ENCODE assay signal across 1 cellular context in the genomic region with DNA sequence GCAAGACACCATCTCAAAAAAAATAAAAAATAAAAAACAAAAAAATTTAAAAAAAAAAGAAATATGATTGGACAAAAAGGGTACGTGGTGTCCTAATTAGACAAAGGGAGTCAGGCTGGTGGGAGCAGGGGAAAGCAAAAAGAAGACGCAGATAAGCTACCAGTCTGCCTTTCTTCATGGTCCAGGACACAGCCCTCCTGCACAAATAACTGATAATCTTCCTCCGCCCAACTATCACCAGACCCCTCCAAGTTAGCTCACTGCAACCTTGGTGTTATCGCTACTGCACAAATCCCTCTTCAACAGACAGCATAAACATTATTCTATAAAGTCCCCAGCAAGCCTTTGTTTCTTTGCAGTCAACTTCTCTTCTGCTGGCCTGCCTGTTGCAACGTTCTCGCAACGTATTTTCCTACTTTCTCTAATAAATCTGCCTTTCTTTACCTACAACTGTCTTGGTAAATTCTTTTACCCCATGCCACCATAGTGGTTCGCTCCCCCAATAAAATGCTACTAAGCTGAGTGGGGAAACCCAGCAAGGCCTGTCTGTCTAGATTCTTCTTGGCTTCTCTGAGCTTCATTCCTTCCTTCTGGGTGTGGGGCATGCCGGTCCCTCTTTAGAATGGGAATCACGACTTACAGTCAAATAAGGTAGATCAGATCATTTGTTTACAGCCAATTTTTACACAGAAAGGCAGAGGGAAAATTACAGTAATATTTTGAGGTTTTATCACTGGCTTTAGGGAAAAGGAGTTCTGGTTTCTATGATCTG.
TF ChIP-seq lines count a peak whose summit lies in the region.

No MANE protein-coding gene starts in this region.

TF ChIP-seq in K562, 482 proteins besides CTCF, POLR2A, EP300 and RAD21 (continued from another document and continues in another):
- TF ChIP-seq, protein P1, sequence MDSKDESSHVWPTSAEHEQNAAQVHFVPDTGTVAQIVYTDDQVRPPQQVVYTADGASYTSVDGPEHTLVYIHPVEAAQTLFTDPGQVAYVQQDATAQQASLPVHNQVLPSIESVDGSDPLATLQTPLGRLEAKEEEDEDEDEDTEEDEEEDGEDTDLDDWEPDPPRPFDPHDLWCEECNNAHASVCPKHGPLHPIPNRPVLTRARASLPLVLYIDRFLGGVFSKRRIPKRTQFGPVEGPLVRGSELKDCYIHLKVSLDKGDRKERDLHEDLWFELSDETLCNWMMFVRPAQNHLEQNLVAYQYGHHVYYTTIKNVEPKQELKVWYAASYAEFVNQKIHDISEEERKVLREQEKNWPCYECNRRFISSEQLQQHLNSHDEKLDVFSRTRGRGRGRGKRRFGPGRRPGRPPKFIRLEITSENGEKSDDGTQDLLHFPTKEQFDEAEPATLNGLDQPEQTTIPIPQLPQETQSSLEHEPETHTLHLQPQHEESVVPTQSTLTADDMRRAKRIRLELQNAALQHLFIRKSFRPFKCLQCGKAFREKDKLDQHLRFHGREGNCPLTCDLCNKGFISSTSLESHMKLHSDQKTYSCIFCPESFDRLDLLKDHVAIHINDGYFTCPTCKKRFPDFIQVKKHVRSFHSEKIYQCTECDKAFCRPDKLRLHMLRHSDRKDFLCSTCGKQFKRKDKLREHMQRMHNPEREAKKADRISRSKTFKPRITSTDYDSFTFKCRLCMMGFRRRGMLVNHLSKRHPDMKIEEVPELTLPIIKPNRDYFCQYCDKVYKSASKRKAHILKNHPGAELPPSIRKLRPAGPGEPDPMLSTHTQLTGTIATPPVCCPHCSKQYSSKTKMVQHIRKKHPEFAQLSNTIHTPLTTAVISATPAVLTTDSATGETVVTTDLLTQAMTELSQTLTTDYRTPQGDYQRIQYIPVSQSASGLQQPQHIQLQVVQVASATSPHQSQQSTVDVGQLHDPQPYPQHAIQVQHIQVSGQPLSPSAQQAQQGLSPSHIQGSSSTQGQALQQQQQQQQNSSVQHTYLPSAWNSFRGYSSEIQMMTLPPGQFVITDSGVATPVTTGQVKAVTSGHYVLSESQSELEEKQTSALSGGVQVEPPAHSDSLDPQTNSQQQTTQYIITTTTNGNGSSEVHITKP (IDR thresholded peaks at IDR 0.05; ENCODE audit: partially characterized antibody) = peak; percentile 77
- TF ChIP-seq HDAC2 (IDR thresholded peaks at IDR 0.05) (no peak), ZNF584 (CRISPR knock-in tag; IDR thresholded peaks at IDR 0.05; ENCODE audit: low read depth) (no peak), JUND (IDR thresholded peaks at IDR 0.05; ENCODE audit: borderline replicate concordance, low read depth, low read length) (0 out of 2 replicates have a peak, but pooled peaks have one; percentile 22), JUND (tag; IDR thresholded peaks at IDR 0.05; ENCODE audit: borderline replicate concordance, low read depth, low read length) (no peak), TAL1 (IDR thresholded peaks at IDR 0.05) (peak; percentile 42; the same call in 1 of the 2 replicates), NCOR1 (IDR thresholded peaks at IDR 0.05) (peak; percentile 46; the same call in 1 of the 2 replicates), ZNF134 (CRISPR knock-in tag; conservative IDR thresholded peaks at IDR 0.05) (no peak), PURB (CRISPR knock-in tag; IDR thresholded peaks at IDR 0.05; ENCODE audit: low read depth) (no peak), POU5F1 (IDR thresholded peaks at IDR 0.05; ENCODE audit: borderline replicate concordance, low read depth, low read length, partially characterized antibody) (no peak), DPF2 (IDR thresholded peaks at IDR 0.05) (peak; percentile 59; the same call in 1 of the 2 replicates), SIX5 (IDR thresholded peaks at IDR 0.05; ENCODE audit: borderline replicate concordance in 1 of 2, insufficient read depth in 1 of 2, low read depth in 1 of 2, low read length in 2 of 2) (no peak), TARDBP (IDR thresholded peaks at IDR 0.05) (no peak), ZNF41 (CRISPR knock-in tag; conservative IDR thresholded peaks at IDR 0.05) (no peak), ARID1B (IDR thresholded peaks at IDR 0.05) (peak; percentile 75), ELF2 (CRISPR knock-in tag; IDR thresholded peaks at IDR 0.05) (no peak), HOXB6 (CRISPR knock-in tag; IDR thresholded peaks at IDR 0.05; ENCODE audit: borderline replicate concordance) (no peak), KDM1A (IDR thresholded peaks at IDR 0.05) (peak in 1 of 2 experiments; percentile 41; a peak in 1 of 4 replicates), ZNF79 (CRISPR knock-in tag; IDR thresholded peaks at IDR 0.05; ENCODE audit: low read depth) (no peak), SMARCA4 (IDR thresholded peaks at IDR 0.05) (peak; percentile 73), ZNF77 (CRISPR knock-in tag; IDR thresholded peaks at IDR 0.05) (no peak), SOX6 (IDR thresholded peaks at IDR 0.05) (peak; percentile 31; the same call in 1 of the 2 replicates), ZNF699 (CRISPR knock-in tag; IDR thresholded peaks at IDR 0.05; ENCODE audit: insufficient replicate concordance) (no peak), ZFPM2 (CRISPR knock-in tag; IDR thresholded peaks at IDR 0.05) (no peak), MXI1 (IDR thresholded peaks at IDR 0.05; ENCODE audit: low read depth, low read length) (no peak), MAZ (CRISPR knock-in tag; conservative IDR thresholded peaks at IDR 0.05 in 1 of 2, IDR thresholded peaks at IDR 0.05 in 1 of 2) (no peak), RUNX1 (IDR thresholded peaks at IDR 0.05; ENCODE audit: low read depth) (no peak), WHSC1 (IDR thresholded peaks at IDR 0.05; ENCODE audit: low read length) (no peak), U2AF2 (optimal IDR thresholded peaks at IDR 0.05; ENCODE audit: low read depth, low read length) (no peak), SP2 (IDR thresholded peaks at IDR 0.05; ENCODE audit: extremely low read depth, low read depth, low read length, poor library complexity, severe bottlenecking) (no peak), KAT8 (IDR thresholded peaks at IDR 0.05; ENCODE audit: low read depth) (no peak), CXXC5 (CRISPR knock-in tag; IDR thresholded peaks at IDR 0.05) (0 out of 2 replicates have a peak, but pooled peaks have one; percentile 16), MED1 (CRISPR knock-in tag; IDR thresholded peaks at IDR 0.05; ENCODE audit: borderline replicate concordance) (no peak), HDAC3 (IDR thresholded peaks at IDR 0.05; ENCODE audit: borderline replicate concordance, partially characterized antibody) (no peak), LEF1 (IDR thresholded peaks at IDR 0.05) (no peak), ZHX1 (conservative IDR thresholded peaks at IDR 0.05; ENCODE audit: low read length) (no peak), KLF16 (IDR thresholded peaks at IDR 0.05) (no peak), ZNF143 (CRISPR knock-in tag; IDR thresholded peaks at IDR 0.05) (no peak), E2F3 (CRISPR knock-in tag; IDR thresholded peaks at IDR 0.05) (no peak), NFIX (CRISPR knock-in tag; IDR thresholded peaks at IDR 0.05; ENCODE audit: low read depth) (no peak), CBX2 (IDR thresholded peaks at IDR 0.05; ENCODE audit: insufficient read depth, low read length, poor library complexity, severe bottlenecking) (no peak), HBP1 (CRISPR knock-in tag; IDR thresholded peaks at IDR 0.05) (no peak), HDGF (IDR thresholded peaks at IDR 0.05) (no peak), SRSF1 (IDR thresholded peaks at IDR 0.05; ENCODE audit: low read depth, low read length) (no peak), RCOR1 (IDR thresholded peaks at IDR 0.05; ENCODE audit: borderline replicate concordance in 1 of 2, low read depth in 2 of 2, low read length in 2 of 2) (peak in 1 of 2 experiments; percentile 37; a peak in 1 of 4 replicates), RBM15 (IDR thresholded peaks at IDR 0.05; ENCODE audit: insufficient read depth, low read length) (no peak), E2F5 (CRISPR knock-in tag; IDR thresholded peaks at IDR 0.05) (no peak), ZNF668 (CRISPR knock-in tag; IDR thresholded peaks at IDR 0.05) (no peak)
- TF ChIP-seq, protein P2, sequence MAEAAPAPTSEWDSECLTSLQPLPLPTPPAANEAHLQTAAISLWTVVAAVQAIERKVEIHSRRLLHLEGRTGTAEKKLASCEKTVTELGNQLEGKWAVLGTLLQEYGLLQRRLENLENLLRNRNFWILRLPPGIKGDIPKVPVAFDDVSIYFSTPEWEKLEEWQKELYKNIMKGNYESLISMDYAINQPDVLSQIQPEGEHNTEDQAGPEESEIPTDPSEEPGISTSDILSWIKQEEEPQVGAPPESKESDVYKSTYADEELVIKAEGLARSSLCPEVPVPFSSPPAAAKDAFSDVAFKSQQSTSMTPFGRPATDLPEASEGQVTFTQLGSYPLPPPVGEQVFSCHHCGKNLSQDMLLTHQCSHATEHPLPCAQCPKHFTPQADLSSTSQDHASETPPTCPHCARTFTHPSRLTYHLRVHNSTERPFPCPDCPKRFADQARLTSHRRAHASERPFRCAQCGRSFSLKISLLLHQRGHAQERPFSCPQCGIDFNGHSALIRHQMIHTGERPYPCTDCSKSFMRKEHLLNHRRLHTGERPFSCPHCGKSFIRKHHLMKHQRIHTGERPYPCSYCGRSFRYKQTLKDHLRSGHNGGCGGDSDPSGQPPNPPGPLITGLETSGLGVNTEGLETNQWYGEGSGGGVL (CRISPR knock-in tag; IDR thresholded peaks at IDR 0.05) = no peak
- TF ChIP-seq, protein P3, sequence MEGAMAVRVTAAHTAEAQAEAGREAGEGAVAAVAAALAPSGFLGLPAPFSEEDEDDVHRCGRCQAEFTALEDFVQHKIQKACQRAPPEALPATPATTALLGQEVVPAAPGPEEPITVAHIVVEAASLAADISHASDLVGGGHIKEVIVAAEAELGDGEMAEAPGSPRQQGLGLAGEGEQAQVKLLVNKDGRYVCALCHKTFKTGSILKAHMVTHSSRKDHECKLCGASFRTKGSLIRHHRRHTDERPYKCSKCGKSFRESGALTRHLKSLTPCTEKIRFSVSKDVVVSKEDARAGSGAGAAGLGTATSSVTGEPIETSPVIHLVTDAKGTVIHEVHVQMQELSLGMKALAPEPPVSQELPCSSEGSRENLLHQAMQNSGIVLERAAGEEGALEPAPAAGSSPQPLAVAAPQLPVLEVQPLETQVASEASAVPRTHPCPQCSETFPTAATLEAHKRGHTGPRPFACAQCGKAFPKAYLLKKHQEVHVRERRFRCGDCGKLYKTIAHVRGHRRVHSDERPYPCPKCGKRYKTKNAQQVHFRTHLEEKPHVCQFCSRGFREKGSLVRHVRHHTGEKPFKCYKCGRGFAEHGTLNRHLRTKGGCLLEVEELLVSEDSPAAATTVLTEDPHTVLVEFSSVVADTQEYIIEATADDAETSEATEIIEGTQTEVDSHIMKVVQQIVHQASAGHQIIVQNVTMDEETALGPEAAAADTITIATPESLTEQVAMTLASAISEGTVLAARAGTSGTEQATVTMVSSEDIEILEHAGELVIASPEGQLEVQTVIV (CRISPR knock-in tag; IDR thresholded peaks at IDR 0.05; ENCODE audit: borderline replicate concordance) = no peak
